In genomic region chr2:119409506-119409905, GRCh38 we compare ENCODE assay signal across 33 cellular contexts. TPM values are rescaled to one million over a fixed set of nuclear protein-coding genes. Genes with fewer than 3 reads are reported as not detected.
"Had no signal": no experiment of that assay in that cellular context is flagged by ENCODE, and none has a peak within 500 bp of the region (broad histone marks: within the 10 kb centered on the region; RNA-seq: fewer than 3 reads in every experiment).

No MANE protein-coding gene starts in this region.

- H3K4me1 Mint-ChIP-seq: activated CD4-positive, alpha-beta memory T cell treated with anti-CD3 and anti-CD28 coated beads, Interleukin-2, amount 10 ng/mL, durations not matched to agents 7 days and 5 days; activated CD8-positive, alpha-beta memory T cell treated with anti-CD3 and anti-CD28 coated beads, Interleukin-2, amount 10 ng/mL, durations not matched to agents 7 days and 5 days; activated naive CD8-positive, alpha-beta T cell treated with anti-CD3 and anti-CD28 coated beads for 36 hours; activated T-helper 17 cell treated with anti-CD3 and anti-CD28 coated beads, Interleukin-2, amount 50 U/mL, for 72 hours had no signal

- DNase-seq: activated B cell treated with CpG ODN at 0.5 μM for 24 hours; activated CD4-positive, alpha-beta memory T cell treated with anti-CD3 and anti-CD28 coated beads, Interleukin-2, amount 10 ng/mL, durations not matched to agents 7 days and 5 days; activated CD4-positive, alpha-beta T cell treated with anti-CD3 and anti-CD28 coated beads for 4 hours; activated CD4-positive, CD25-positive, alpha-beta regulatory T cell treated with anti-CD3 and anti-CD28 coated beads, Interleukin-2, amount 50 U/mL, for 72 hours; activated CD8-positive, alpha-beta memory T cell treated with anti-CD3 and anti-CD28 coated beads for 24 hours; activated CD8-positive, alpha-beta memory T cell treated with anti-CD3 and anti-CD28 coated beads, Interleukin-2, amount 10 ng/mL, durations not matched to agents 7 days and 5 days; activated CD8-positive, alpha-beta memory T cell treated with anti-CD3 and anti-CD28 coated beads, Interleukin-2, amount 50 U/mL, for 48 hours; activated effector memory CD4-positive, alpha-beta T cell treated with anti-CD3 and anti-CD28 coated beads, Interleukin-2, amount 50 U/mL, for 16 hours; activated naive CD4-positive, alpha-beta T cell; activated naive CD4-positive, alpha-beta T cell treated with anti-CD3 and anti-CD28 coated beads, Interleukin-2, amount 50 U/mL, for 16 hours; activated naive CD8-positive, alpha-beta T cell treated with anti-CD3 and anti-CD28 coated beads for 36 hours; activated T-cell treated with anti-CD3 and anti-CD28 coated beads, Interleukin-2, amount 50 U/mL, for 72 hours; amniotic stem cell; aorta; brain microvascular endothelial cell; central memory CD4-positive, alpha-beta T cell; Karpas-422; NCI-H1105; NCI-H1417 treated with DMSO at 0.1 percent for 48 hours; NCI-H187 treated with DMSO at 0.1 percent for 48 hours; NCI-H446; NCI-H524 treated with DMSO at 0.1 percent for 48 hours; PC-9; SIG-M5; SW 1271; T-helper 1 cell; T-helper 2 cell; T-helper 9 cell had no signal

- H3K36me3 Mint-ChIP-seq: activated CD8-positive, alpha-beta memory T cell treated with anti-CD3 and anti-CD28 coated beads, Interleukin-2, amount 10 ng/mL, durations not matched to agents 7 days and 5 days; activated naive CD8-positive, alpha-beta T cell treated with anti-CD3 and anti-CD28 coated beads for 36 hours had no signal

- ATAC-seq: activated CD8-positive, alpha-beta memory T cell treated with anti-CD3 and anti-CD28 coated beads, Interleukin-2, amount 10 ng/mL, durations not matched to agents 7 days and 5 days; activated T-cell treated with anti-CD3 and anti-CD28 coated beads, Interleukin-2, amount 50 U/mL, for 72 hours; activated T-helper 17 cell treated with anti-CD3 and anti-CD28 coated beads, Interleukin-2, amount 50 U/mL, for 72 hours; Right ventricle myocardium inferior had no signal

- FAIRE-seq: colon, RCC 7860 had no signal

- H3K9me3 Mint-ChIP-seq: activated B cell treated with CpG ODN at 0.5 μM for 24 hours; activated CD4-positive, alpha-beta memory T cell treated with anti-CD3 and anti-CD28 coated beads, Interleukin-2, amount 10 ng/mL, durations not matched to agents 7 days and 5 days; activated naive CD8-positive, alpha-beta T cell treated with anti-CD3 and anti-CD28 coated beads for 36 hours; activated T-cell treated with anti-CD3 and anti-CD28 coated beads, Interleukin-2, amount 50 U/mL, for 72 hours; activated T-helper 17 cell treated with anti-CD3 and anti-CD28 coated beads, Interleukin-2, amount 50 U/mL, for 72 hours had no signal

- H3K4me3 Mint-ChIP-seq: activated B cell treated with CpG ODN at 0.5 μM for 24 hours; activated CD4-positive, alpha-beta memory T cell treated with anti-CD3 and anti-CD28 coated beads, Interleukin-2, amount 10 ng/mL, durations not matched to agents 7 days and 5 days; activated CD8-positive, alpha-beta memory T cell treated with anti-CD3 and anti-CD28 coated beads, Interleukin-2, amount 10 ng/mL, durations not matched to agents 7 days and 5 days; activated naive CD8-positive, alpha-beta T cell treated with anti-CD3 and anti-CD28 coated beads for 36 hours; activated T-cell treated with anti-CD3 and anti-CD28 coated beads, Interleukin-2, amount 50 U/mL, for 72 hours; activated T-helper 17 cell treated with anti-CD3 and anti-CD28 coated beads, Interleukin-2, amount 50 U/mL, for 72 hours had no signal

- H3K27me3 Mint-ChIP-seq: activated naive CD8-positive, alpha-beta T cell treated with anti-CD3 and anti-CD28 coated beads for 36 hours had no signal

RNA-seq across cellular contexts. Expression of gene TMEM37, which starts 22.1 kb away (rescaled TPM):
- total RNA-seq: activated CD4-positive, alpha-beta memory T cell treated with anti-CD3 and anti-CD28 coated beads, Interleukin-2, amount 10 ng/mL, durations not matched to agents 7 days and 5 days; activated CD8-positive, alpha-beta memory T cell treated with anti-CD3 and anti-CD28 coated beads, Interleukin-2, amount 10 ng/mL, durations not matched to agents 7 days and 5 days; activated naive CD8-positive, alpha-beta T cell treated with anti-CD3 and anti-CD28 coated beads for 36 hours; activated T-cell treated with anti-CD3 and anti-CD28 coated beads, Interleukin-2, amount 50 U/mL, for 72 hours; activated T-helper 17 cell treated with anti-CD3 and anti-CD28 coated beads, Interleukin-2, amount 50 U/mL, for 72 hours; MCF 10A had no signal
